1 cellular context compared by ENCODE assay signal in genomic region chr9:68669189-68669588, GRCh38.
TF ChIP-seq lines count a peak whose summit lies in the region.

No MANE protein-coding gene starts in this region.

TF ChIP-seq in GM23338, 12 proteins besides CTCF, POLR2A, EP300 and RAD21 (continued from another document):
- TF ChIP-seq ZNF462 (CRISPR knock-in tag; IDR thresholded peaks at IDR 0.05) (no peak), POLR2AphosphoS5 (IDR thresholded peaks at IDR 0.05; ENCODE audit: low read depth) (no peak), ZNF331 (CRISPR knock-in tag; IDR thresholded peaks at IDR 0.05; ENCODE audit: low read depth) (no peak)
